7 cellular contexts compared by ENCODE assay signal in the genomic region with DNA sequence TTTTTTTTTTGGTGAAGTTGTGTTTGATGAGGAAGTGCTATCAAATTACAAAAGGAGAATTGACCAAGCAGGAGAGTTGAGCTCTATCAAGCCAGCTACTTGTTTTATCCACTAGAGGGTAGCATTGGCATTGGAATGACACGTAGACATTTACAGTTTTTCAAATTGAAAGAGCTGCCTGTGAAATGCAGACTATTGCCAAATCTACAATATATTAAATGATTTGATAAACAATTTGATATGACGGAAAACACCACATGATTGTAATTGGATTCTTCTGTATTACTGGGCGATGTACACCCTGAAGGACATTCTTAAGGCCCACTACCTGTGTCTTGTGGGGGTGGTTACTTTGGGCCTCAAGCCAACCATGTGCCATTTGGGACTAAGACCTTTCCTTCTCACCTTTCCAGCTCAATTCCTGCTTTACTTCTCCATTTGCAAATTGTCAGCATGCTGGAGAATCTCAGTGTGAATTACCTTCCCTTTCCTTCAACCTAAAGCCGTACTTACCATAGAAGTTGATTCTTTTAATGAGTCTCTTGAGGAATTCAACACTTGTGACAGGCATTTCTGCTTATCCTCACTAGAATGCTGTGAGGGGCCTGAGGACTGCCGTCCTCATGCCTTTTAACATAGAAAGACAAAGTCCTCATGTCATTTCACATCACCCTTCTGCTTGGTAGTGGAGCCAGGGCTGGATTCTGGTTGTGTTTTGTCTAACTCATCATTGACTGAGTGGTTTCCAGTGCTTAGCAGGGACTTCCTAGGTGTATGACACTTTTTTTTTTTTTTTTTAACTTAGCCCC.
DNase-seq lines count a peak whose midpoint lies in the region; ATAC-seq and TF ChIP-seq lines count a peak whose summit lies in the region.

No MANE protein-coding gene starts in this region.

- H3K9me2 ChIP-seq in OCI-LY7 (ENCODE audit: insufficient read depth, low read length), result no peaks in the 10 kb centered on the region

- H3K4me3 ChIP-seq in OCI-LY7 (ENCODE audit: low read depth, low read length, poor library complexity, severe bottlenecking), result no peak overlapping the region

- peak overlapping the region; percentile 93 for H2AFZ ChIP-seq in OCI-LY7 (ENCODE audit: low read length)

- peaks cover 2% of the 10 kb centered on the region for H3K27me3 Mint-ChIP-seq in memory B cell

- H4K20me1 ChIP-seq in OCI-LY7 (ENCODE audit: insufficient read depth, low read length), result no peaks in the 10 kb centered on the region

- ATAC-seq in GM21825 (IDR thresholded peaks at IDR 0.05; ENCODE audit: unreplicated experiment), result peak; percentile 71
- ATAC-seq in memory B cell (ENCODE audit: low read depth), result peak; percentile 57

- peak; percentile 74 for DNase-seq in GM04504 (ENCODE audit: low read depth)
- peak; percentile 79 to 84 for DNase-seq in Kasumi-1 (lab: John Stamatoyannopoulos, UW)
- peak; percentile 85 for DNase-seq in OCI-LY7 (ENCODE audit: low spot score)
- DNase-seq in dermis blood vessel endothelial cell, result peak; percentile 74
- DNase-seq in memory B cell (ENCODE audit: low spot score in 2 of 2), result peak in 1 of 2 donors; percentile 32
- no peak for DNase-seq in GM19238 (ENCODE audit: insufficient read length, low spot score)

- intact Hi-C loops in OCI-LY7 (cut with micrococcal nuclease; ENCODE audit: unreplicated experiment), result loop anchor here (1.0 to 5.0 kb wide), 6 partner anchors 77 to 1868 kb away; no protein-coding TSS in a partner anchor

- POLR2A ChIA-PET in OCI-LY7 (lab: Charles Lee), result interaction anchor here (0.6 to 1.1 kb wide), 7 partner anchors 130 to 1410 kb away, joined by 3 to 4 read pairs (median 3); no protein-coding TSS in a partner anchor

- no peaks in the 10 kb centered on the region for H3K36me3 Mint-ChIP-seq in memory B cell

- H3K79me2 ChIP-seq in OCI-LY7 (ENCODE audit: insufficient read depth, low read depth, low read length), result no peaks in the 10 kb centered on the region

- peaks cover 10% of the 10 kb centered on the region for H3K9me3 ChIP-seq in OCI-LY7 (ENCODE audit: low read length)

- H3K36me3 ChIP-seq in OCI-LY7 (ENCODE audit: insufficient read depth, low read length), result peaks cover 10% of the 10 kb centered on the region; the same call in 1 of the 2 replicates

- peaks cover 2% of the 10 kb centered on the region for H3K4me1 Mint-ChIP-seq in memory B cell

- H3K9me3 Mint-ChIP-seq in memory B cell, result no peaks in the 10 kb centered on the region

- CTCF ChIA-PET in OCI-LY7 (lab: Charles Lee; ENCODE audit: unreplicated experiment), result interaction anchor here (1.9 kb wide), 1 partner anchor 641 kb away, joined by 11 read pairs; no protein-coding TSS in a partner anchor

- TF ChIP-seq CTCF in OCI-LY7 (conservative IDR thresholded peaks at IDR 0.05; ENCODE audit: low read length), result peak; percentile 99

- peak overlapping the region; percentile 14 for H3K27ac ChIP-seq in OCI-LY7 (ENCODE audit: low read depth, low read length, poor library complexity, severe bottlenecking)

- no peak overlapping the region for H3K4me3 Mint-ChIP-seq in memory B cell

- no TSS peak for BruUV-seq in OCI-LY7 (replicated peaks; lab: Mats Ljungman, UMichigan)

- peaks cover 53% of the 10 kb centered on the region for H3K4me1 ChIP-seq in OCI-LY7 (ENCODE audit: insufficient read depth, low read length, poor library complexity, severe bottlenecking)

- H3K27ac Mint-ChIP-seq in memory B cell, result no peak overlapping the region

- H3K4me2 ChIP-seq in OCI-LY7 (ENCODE audit: low read length), result peak overlapping the region; percentile 17; the same call in 1 of the 2 replicates
